ENCODE assay signal across 1 cellular context in the genomic region with DNA sequence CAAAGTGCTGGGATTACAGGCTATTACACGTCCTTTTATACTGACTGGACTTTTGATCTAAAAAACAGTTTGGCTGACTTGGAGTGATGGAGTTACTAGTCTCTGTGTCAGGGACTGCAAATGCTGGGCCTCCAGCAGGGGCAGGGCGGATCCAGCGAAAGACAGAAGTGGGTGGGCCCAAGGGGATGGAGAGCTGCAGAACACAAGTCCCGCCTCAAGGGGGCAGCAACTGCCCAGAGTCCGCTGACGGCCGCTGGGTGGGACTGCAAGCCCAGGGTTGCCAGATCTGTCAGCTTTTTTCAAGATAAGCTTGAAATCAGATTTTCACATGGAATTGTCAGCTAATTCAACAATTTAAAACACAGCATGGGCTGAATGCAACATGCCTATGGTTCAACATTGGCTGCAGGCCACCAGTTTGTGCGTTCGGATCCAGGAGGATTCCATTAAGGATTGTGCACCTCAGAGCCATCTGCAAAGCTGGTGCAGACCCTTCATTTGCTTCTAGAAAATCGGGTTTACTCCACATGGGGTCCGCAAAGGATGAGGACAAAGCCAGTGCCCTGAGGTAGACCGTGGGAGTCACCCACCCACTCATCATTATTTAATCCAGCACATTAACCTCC.
A peak's percentile ranks its signal among the peaks of the same experiment; 100 is the strongest.
TF ChIP-seq lines count a peak whose summit lies in the region.

No MANE protein-coding gene starts in this region.

TF ChIP-seq in GM12878, 131 proteins besides CTCF, POLR2A, EP300 and RAD21 (continues in another document):
- TF ChIP-seq PAX5 (IDR thresholded peaks at IDR 0.05; ENCODE audit: borderline replicate concordance, low read depth, low read length) (no peak), MYC (IDR thresholded peaks at IDR 0.05; ENCODE audit: insufficient read depth, insufficient read length, insufficient replicate concordance, low read length, severe bottlenecking) (no peak), CREB1 (IDR thresholded peaks at IDR 0.05; ENCODE audit: low read depth) (no peak), TCF3 (IDR thresholded peaks at IDR 0.05; ENCODE audit: borderline replicate concordance, insufficient read depth, low read depth, low read length) (no peak), YY1 (IDR thresholded peaks at IDR 0.05; ENCODE audit: low read depth, low read length) (peak; percentile 80), FOXM1 (IDR thresholded peaks at IDR 0.05; ENCODE audit: low read depth, low read length) (no peak), NBN (IDR thresholded peaks at IDR 0.05) (peak; percentile 31; the same call in 1 of the 2 replicates), SPI1 (IDR thresholded peaks at IDR 0.05; ENCODE audit: borderline replicate concordance, insufficient read depth, low read depth, low read length) (peak; percentile 29; the same call in 1 of the 2 replicates), BHLHE40 (IDR thresholded peaks at IDR 0.05; ENCODE audit: borderline replicate concordance in 1 of 2, low read depth in 2 of 2, low read length in 1 of 2) (peak in 1 of 2 experiments; percentile 25; a peak in 1 of 4 replicates), RB1 (IDR thresholded peaks at IDR 0.05; ENCODE audit: borderline replicate concordance) (peak; percentile 57; the same call in 1 of the 2 replicates), RUNX3 (IDR thresholded peaks at IDR 0.05; ENCODE audit: low read length) (no peak), ESRRA (IDR thresholded peaks at IDR 0.05; ENCODE audit: low read length) (no peak), HCFC1 (IDR thresholded peaks at IDR 0.05; ENCODE audit: low read length) (peak; percentile 54), NR2C2 (IDR thresholded peaks at IDR 0.05; ENCODE audit: borderline replicate concordance, control insufficient read depth, insufficient read length, low read depth) (no peak), SUZ12 (IDR thresholded peaks at IDR 0.05; ENCODE audit: unreplicated experiment) (no peak), BACH1 (IDR thresholded peaks at IDR 0.05; ENCODE audit: borderline replicate concordance) (no peak), CBX5 (IDR thresholded peaks at IDR 0.05; ENCODE audit: low read depth) (no peak), CEBPB (IDR thresholded peaks at IDR 0.05; ENCODE audit: borderline replicate concordance in 1 of 2, low read depth in 2 of 2, low read length in 2 of 2) (no peak), LARP7 (IDR thresholded peaks at IDR 0.05) (no peak), FOS (IDR thresholded peaks at IDR 0.05; ENCODE audit: borderline replicate concordance, extremely low read depth, insufficient read length) (no peak), ZNF384 (IDR thresholded peaks at IDR 0.05; ENCODE audit: borderline replicate concordance, low read depth, low read length) (no peak), EZH2 (IDR thresholded peaks at IDR 0.05; ENCODE audit: borderline replicate concordance, control insufficient read depth, low read depth, low read length) (no peak), HDAC2 (IDR thresholded peaks at IDR 0.05) (no peak), NFYA (IDR thresholded peaks at IDR 0.05; ENCODE audit: borderline replicate concordance, low read depth, low read length) (no peak), BMI1 (IDR thresholded peaks at IDR 0.05; ENCODE audit: borderline replicate concordance) (no peak), SP1 (IDR thresholded peaks at IDR 0.05; ENCODE audit: low read depth, low read length) (peak; percentile 53), CHD2 (IDR thresholded peaks at IDR 0.05; ENCODE audit: borderline replicate concordance, low read depth, low read length) (no peak), ZBED1 (IDR thresholded peaks at IDR 0.05; ENCODE audit: borderline replicate concordance) (no peak), TBL1XR1 (IDR thresholded peaks at IDR 0.05; ENCODE audit: low read depth, low read length) (no peak), TCF12 (IDR thresholded peaks at IDR 0.05; ENCODE audit: low read depth, low read length) (0 out of 2 replicates have a peak, but pooled peaks have one; percentile 27), SMC3 (IDR thresholded peaks at IDR 0.05; ENCODE audit: borderline replicate concordance, low read length) (peak; percentile 97)
- TF ChIP-seq, protein P1, sequence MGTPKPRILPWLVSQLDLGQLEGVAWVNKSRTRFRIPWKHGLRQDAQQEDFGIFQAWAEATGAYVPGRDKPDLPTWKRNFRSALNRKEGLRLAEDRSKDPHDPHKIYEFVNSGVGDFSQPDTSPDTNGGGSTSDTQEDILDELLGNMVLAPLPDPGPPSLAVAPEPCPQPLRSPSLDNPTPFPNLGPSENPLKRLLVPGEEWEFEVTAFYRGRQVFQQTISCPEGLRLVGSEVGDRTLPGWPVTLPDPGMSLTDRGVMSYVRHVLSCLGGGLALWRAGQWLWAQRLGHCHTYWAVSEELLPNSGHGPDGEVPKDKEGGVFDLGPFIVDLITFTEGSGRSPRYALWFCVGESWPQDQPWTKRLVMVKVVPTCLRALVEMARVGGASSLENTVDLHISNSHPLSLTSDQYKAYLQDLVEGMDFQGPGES (IDR thresholded peaks at IDR 0.05) = no peak
- TF ChIP-seq, protein P2, sequence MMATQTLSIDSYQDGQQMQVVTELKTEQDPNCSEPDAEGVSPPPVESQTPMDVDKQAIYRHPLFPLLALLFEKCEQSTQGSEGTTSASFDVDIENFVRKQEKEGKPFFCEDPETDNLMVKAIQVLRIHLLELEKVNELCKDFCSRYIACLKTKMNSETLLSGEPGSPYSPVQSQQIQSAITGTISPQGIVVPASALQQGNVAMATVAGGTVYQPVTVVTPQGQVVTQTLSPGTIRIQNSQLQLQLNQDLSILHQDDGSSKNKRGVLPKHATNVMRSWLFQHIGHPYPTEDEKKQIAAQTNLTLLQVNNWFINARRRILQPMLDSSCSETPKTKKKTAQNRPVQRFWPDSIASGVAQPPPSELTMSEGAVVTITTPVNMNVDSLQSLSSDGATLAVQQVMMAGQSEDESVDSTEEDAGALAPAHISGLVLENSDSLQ (IDR thresholded peaks at IDR 0.05) = peak; percentile 53; the same call in 1 of the 2 replicates
- TF ChIP-seq, protein P3, sequence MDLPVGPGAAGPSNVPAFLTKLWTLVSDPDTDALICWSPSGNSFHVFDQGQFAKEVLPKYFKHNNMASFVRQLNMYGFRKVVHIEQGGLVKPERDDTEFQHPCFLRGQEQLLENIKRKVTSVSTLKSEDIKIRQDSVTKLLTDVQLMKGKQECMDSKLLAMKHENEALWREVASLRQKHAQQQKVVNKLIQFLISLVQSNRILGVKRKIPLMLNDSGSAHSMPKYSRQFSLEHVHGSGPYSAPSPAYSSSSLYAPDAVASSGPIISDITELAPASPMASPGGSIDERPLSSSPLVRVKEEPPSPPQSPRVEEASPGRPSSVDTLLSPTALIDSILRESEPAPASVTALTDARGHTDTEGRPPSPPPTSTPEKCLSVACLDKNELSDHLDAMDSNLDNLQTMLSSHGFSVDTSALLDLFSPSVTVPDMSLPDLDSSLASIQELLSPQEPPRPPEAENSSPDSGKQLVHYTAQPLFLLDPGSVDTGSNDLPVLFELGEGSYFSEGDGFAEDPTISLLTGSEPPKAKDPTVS (IDR thresholded peaks at IDR 0.05; ENCODE audit: low read depth, low read length) = no peak
- TF ChIP-seq, protein P4, sequence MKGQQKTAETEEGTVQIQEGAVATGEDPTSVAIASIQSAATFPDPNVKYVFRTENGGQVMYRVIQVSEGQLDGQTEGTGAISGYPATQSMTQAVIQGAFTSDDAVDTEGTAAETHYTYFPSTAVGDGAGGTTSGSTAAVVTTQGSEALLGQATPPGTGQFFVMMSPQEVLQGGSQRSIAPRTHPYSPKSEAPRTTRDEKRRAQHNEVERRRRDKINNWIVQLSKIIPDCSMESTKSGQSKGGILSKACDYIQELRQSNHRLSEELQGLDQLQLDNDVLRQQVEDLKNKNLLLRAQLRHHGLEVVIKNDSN (IDR thresholded peaks at IDR 0.05; ENCODE audit: borderline replicate concordance, extremely low read length, insufficient read depth, low read depth, low read length) = no peak
- TF ChIP-seq, protein P5, sequence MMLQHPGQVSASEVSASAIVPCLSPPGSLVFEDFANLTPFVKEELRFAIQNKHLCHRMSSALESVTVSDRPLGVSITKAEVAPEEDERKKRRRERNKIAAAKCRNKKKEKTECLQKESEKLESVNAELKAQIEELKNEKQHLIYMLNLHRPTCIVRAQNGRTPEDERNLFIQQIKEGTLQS (IDR thresholded peaks at IDR 0.05; ENCODE audit: borderline replicate concordance, extremely low read depth, low read depth, low read length) = no peak
- TF ChIP-seq, protein P6, sequence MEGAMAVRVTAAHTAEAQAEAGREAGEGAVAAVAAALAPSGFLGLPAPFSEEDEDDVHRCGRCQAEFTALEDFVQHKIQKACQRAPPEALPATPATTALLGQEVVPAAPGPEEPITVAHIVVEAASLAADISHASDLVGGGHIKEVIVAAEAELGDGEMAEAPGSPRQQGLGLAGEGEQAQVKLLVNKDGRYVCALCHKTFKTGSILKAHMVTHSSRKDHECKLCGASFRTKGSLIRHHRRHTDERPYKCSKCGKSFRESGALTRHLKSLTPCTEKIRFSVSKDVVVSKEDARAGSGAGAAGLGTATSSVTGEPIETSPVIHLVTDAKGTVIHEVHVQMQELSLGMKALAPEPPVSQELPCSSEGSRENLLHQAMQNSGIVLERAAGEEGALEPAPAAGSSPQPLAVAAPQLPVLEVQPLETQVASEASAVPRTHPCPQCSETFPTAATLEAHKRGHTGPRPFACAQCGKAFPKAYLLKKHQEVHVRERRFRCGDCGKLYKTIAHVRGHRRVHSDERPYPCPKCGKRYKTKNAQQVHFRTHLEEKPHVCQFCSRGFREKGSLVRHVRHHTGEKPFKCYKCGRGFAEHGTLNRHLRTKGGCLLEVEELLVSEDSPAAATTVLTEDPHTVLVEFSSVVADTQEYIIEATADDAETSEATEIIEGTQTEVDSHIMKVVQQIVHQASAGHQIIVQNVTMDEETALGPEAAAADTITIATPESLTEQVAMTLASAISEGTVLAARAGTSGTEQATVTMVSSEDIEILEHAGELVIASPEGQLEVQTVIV (IDR thresholded peaks at IDR 0.05; ENCODE audit: borderline replicate concordance, partially characterized antibody) = no peak
- TF ChIP-seq, protein P7, sequence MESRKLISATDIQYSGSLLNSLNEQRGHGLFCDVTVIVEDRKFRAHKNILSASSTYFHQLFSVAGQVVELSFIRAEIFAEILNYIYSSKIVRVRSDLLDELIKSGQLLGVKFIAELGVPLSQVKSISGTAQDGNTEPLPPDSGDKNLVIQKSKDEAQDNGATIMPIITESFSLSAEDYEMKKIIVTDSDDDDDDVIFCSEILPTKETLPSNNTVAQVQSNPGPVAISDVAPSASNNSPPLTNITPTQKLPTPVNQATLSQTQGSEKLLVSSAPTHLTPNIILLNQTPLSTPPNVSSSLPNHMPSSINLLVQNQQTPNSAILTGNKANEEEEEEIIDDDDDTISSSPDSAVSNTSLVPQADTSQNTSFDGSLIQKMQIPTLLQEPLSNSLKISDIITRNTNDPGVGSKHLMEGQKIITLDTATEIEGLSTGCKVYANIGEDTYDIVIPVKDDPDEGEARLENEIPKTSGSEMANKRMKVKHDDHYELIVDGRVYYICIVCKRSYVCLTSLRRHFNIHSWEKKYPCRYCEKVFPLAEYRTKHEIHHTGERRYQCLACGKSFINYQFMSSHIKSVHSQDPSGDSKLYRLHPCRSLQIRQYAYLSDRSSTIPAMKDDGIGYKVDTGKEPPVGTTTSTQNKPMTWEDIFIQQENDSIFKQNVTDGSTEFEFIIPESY (IDR thresholded peaks at IDR 0.05) = no peak
- TF ChIP-seq, protein P8, sequence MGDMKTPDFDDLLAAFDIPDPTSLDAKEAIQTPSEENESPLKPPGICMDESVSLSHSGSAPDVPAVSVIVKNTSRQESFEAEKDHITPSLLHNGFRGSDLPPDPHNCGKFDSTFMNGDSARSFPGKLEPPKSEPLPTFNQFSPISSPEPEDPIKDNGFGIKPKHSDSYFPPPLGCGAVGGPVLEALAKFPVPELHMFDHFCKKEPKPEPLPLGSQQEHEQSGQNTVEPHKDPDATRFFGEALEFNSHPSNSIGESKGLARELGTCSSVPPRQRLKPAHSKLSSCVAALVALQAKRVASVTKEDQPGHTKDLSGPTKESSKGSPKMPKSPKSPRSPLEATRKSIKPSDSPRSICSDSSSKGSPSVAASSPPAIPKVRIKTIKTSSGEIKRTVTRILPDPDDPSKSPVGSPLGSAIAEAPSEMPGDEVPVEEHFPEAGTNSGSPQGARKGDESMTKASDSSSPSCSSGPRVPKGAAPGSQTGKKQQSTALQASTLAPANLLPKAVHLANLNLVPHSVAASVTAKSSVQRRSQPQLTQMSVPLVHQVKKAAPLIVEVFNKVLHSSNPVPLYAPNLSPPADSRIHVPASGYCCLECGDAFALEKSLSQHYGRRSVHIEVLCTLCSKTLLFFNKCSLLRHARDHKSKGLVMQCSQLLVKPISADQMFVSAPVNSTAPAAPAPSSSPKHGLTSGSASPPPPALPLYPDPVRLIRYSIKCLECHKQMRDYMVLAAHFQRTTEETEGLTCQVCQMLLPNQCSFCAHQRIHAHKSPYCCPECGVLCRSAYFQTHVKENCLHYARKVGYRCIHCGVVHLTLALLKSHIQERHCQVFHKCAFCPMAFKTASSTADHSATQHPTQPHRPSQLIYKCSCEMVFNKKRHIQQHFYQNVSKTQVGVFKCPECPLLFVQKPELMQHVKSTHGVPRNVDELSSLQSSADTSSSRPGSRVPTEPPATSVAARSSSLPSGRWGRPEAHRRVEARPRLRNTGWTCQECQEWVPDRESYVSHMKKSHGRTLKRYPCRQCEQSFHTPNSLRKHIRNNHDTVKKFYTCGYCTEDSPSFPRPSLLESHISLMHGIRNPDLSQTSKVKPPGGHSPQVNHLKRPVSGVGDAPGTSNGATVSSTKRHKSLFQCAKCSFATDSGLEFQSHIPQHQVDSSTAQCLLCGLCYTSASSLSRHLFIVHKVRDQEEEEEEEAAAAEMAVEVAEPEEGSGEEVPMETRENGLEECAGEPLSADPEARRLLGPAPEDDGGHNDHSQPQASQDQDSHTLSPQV (IDR thresholded peaks at IDR 0.05) = no peak
- TF ChIP-seq, protein P9, sequence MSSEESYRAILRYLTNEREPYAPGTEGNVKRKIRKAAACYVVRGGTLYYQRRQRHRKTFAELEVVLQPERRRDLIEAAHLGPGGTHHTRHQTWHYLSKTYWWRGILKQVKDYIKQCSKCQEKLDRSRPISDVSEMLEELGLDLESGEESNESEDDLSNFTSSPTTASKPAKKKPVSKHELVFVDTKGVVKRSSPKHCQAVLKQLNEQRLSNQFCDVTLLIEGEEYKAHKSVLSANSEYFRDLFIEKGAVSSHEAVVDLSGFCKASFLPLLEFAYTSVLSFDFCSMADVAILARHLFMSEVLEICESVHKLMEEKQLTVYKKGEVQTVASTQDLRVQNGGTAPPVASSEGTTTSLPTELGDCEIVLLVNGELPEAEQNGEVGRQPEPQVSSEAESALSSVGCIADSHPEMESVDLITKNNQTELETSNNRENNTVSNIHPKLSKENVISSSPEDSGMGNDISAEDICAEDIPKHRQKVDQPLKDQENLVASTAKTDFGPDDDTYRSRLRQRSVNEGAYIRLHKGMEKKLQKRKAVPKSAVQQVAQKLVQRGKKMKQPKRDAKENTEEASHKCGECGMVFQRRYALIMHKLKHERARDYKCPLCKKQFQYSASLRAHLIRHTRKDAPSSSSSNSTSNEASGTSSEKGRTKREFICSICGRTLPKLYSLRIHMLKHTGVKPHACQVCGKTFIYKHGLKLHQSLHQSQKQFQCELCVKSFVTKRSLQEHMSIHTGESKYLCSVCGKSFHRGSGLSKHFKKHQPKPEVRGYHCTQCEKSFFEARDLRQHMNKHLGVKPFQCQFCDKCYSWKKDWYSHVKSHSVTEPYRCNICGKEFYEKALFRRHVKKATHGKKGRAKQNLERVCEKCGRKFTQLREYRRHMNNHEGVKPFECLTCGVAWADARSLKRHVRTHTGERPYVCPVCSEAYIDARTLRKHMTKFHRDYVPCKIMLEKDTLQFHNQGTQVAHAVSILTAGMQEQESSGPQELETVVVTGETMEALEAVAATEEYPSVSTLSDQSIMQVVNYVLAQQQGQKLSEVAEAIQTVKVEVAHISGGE (CRISPR knock-in tag; IDR thresholded peaks at IDR 0.05) = no peak
